In genomic region chr15:100824211-100824610, GRCh38 we compare ENCODE assay signal across 1 cellular context.
TF ChIP-seq lines count a peak whose summit lies in the region.

No MANE protein-coding gene starts in this region.

TF ChIP-seq in GM23338, 12 proteins besides CTCF, POLR2A, EP300 and RAD21 (continued from another document):
- TF ChIP-seq ZNF462 (CRISPR knock-in tag; IDR thresholded peaks at IDR 0.05), result no peak
- no peak for TF ChIP-seq REST (IDR thresholded peaks at IDR 0.05; ENCODE audit: unreplicated experiment)
- TF ChIP-seq CREB1 (CRISPR knock-in tag; IDR thresholded peaks at IDR 0.05; ENCODE audit: low read depth), result no peak
- TF ChIP-seq STAT1 (IDR thresholded peaks at IDR 0.05; ENCODE audit: unreplicated experiment), result no peak
- TF ChIP-seq POLR2AphosphoS5 (IDR thresholded peaks at IDR 0.05; ENCODE audit: low read depth), result no peak
- TF ChIP-seq ETS1 (IDR thresholded peaks at IDR 0.05), result no peak
- no peak for TF ChIP-seq ZNF114 (CRISPR knock-in tag; IDR thresholded peaks at IDR 0.05)
- no peak for TF ChIP-seq ZNF331 (CRISPR knock-in tag; IDR thresholded peaks at IDR 0.05; ENCODE audit: low read depth)
- no peak for TF ChIP-seq EZH2phosphoT487 (IDR thresholded peaks at IDR 0.05; ENCODE audit: unreplicated experiment)
- TF ChIP-seq EZH2 (IDR thresholded peaks at IDR 0.05; ENCODE audit: low read depth, unreplicated experiment), result no peak
- no peak for TF ChIP-seq NANOG (IDR thresholded peaks at IDR 0.05; ENCODE audit: borderline replicate concordance)
